Comparison of ENCODE assay signal across 8 cellular contexts in genomic region chr2:38750011-38750792, GRCh38. TPM values are rescaled to one million over a fixed set of nuclear protein-coding genes. Genes with fewer than 3 reads are reported as not detected.
DNase-seq lines count a peak whose midpoint lies in the region; ATAC-seq and TF ChIP-seq lines count a peak whose summit lies in the region.

No MANE protein-coding gene starts in this region.

- TF ChIP-seq CTCF in OCI-LY1 (IDR thresholded peaks at IDR 0.05; ENCODE audit: low read length) (no peak), ovary (IDR thresholded peaks at IDR 0.05) (no peak)

- peak; percentile 86 for TF ChIP-seq POLR2A in ovary (IDR thresholded peaks at IDR 0.05)

- no peaks in the 10 kb centered on the region for H3K9me3 ChIP-seq in OCI-LY1 (ENCODE audit: low read length)
- H3K9me3 ChIP-seq in ovary, result no peaks in the 10 kb centered on the region

- H3K79me2 ChIP-seq in OCI-LY1 (ENCODE audit: insufficient read depth, low read length), result peaks cover 39% of the 10 kb centered on the region

- 0 to 1% (median 0%) methylated on average over 40 to 51 of the region's 51 CpGs for WGBS in ovary, 3 donors

- H3K4me1 ChIP-seq in OCI-LY1 (ENCODE audit: insufficient read depth, low read length, severe bottlenecking) (peaks cover 56% of the 10 kb centered on the region), ovary (ENCODE audit: insufficient read depth) (peaks cover 2% of the 10 kb centered on the region)

- H4K20me1 ChIP-seq in OCI-LY1 (ENCODE audit: insufficient read depth, low read length), result no peaks in the 10 kb centered on the region

- no peak overlapping the region for H2AFZ ChIP-seq in OCI-LY1 (ENCODE audit: low read length)

- H3F3A ChIP-seq in OCI-LY1 (ENCODE audit: insufficient read depth, low read length), result peaks cover 7% of the 10 kb centered on the region; the same call in 1 of the 2 replicates

- H3K4me3 ChIP-seq in OCI-LY1 (ENCODE audit: low read depth, low read length, poor library complexity, severe bottlenecking) (peak overlapping the region; percentile 95), ovary (peak overlapping the region; percentile 68)

- H3K27ac ChIP-seq in OCI-LY1 (ENCODE audit: low read depth, low read length, poor library complexity, severe bottlenecking) (peak overlapping the region; percentile 92), ovary (peak overlapping the region; percentile 94 to 95)

- peak overlapping the region; percentile 80 for H3K4me2 ChIP-seq in OCI-LY1 (ENCODE audit: low read length)

- H3K27me3 ChIP-seq in OCI-LY1 (ENCODE audit: insufficient read depth, low read length) (no peaks in the 10 kb centered on the region), ovary (no peaks in the 10 kb centered on the region)

- intact Hi-C loops in ovary (cut with DNase I), result no loop called here

- H3K36me3 ChIP-seq in OCI-LY1 (ENCODE audit: insufficient read depth, low read length), result peaks cover 55% of the 10 kb centered on the region
- H3K36me3 ChIP-seq in ovary, result no peaks in the 10 kb centered on the region

- DNase-seq in NCI-H1092 treated with DMSO at 0.1 percent for 48 hours (lab: John Stamatoyannopoulos, UW), result peak; percentile 18
- no peak for DNase-seq in NCI-H1092 (lab: John Stamatoyannopoulos, UW)
- peak; percentile 30 for DNase-seq in activated gamma-delta T cell treated with Interleukin-2 at 50 U/mL for 16 hours
- peak; percentile 46 for DNase-seq in globus pallidus (ENCODE audit: low spot score)
- peak; percentile 61 to 77 (median 65) for DNase-seq in ovary
- peak; percentile 70 for DNase-seq in ureter (ENCODE audit: low spot score)

- no peak for TF ChIP-seq EP300 in ovary (IDR thresholded peaks at IDR 0.05)

- peak overlapping the region; percentile 99 for H3K9ac ChIP-seq in OCI-LY1 (ENCODE audit: low read length)

- peak; percentile 33 for ATAC-seq in HG02571 (IDR thresholded peaks at IDR 0.05; ENCODE audit: unreplicated experiment)

- H3K9me2 ChIP-seq in OCI-LY1 (ENCODE audit: low read depth, low read length), result no peaks in the 10 kb centered on the region

RNA-seq across cellular contexts. Expression of gene SRSF7, which starts 1.0 kb away (rescaled TPM):
- total RNA-seq in ovary, result 100 to 1,000 TPM in 4 of 7 donors, 10 to 100 TPM in 3; 81.1 to 163 (median 124) TPM
- 100 to 1,000 TPM; 103 to 106 TPM for polyA plus RNA-seq in ovary
- 162 TPM for total RNA-seq in ureter

RNA-seq across cellular contexts. Expression of gene GEMIN6, which starts 27.8 kb away (rescaled TPM):
- total RNA-seq in ovary (10 to 100 TPM in 6 of 7 donors, 1 to 10 TPM in 1; 6.4 to 17.6 (median 12.1) TPM), ureter (13.6 TPM)
- 10 to 100 TPM in 1 of 2 donors, 1 to 10 TPM in 1; 6.9 to 14.9 TPM for polyA plus RNA-seq in ovary
